Comparison of ENCODE assay signal across 11 cellular contexts in genomic region chr20:62622178-62622876, GRCh38. TPM values are rescaled to one million over a fixed set of nuclear protein-coding genes. Genes with fewer than 3 reads are reported as not detected.
DNase-seq lines count a peak whose midpoint lies in the region; ATAC-seq and TF ChIP-seq lines count a peak whose summit lies in the region.
"Had no signal": no experiment of that assay in that cellular context is flagged by ENCODE, and none has a peak within 500 bp of the region (broad histone marks: within the 10 kb centered on the region; RNA-seq: fewer than 3 reads in every experiment).

No MANE protein-coding gene starts in this region.

- no peaks in the 10 kb centered on the region for H3K36me3 Mint-ChIP-seq in T-helper 1 cell treated with Interleukin-12 subunit alpha and Interleukin-12 subunit beta and Interleukin-4 antibody, amounts not matched to agents 30 μg/mL and 1 μg/mL, for 36 hours (ENCODE audit: low read depth)

- DNase-seq in T-helper 1 cell (no peak), adrenal gland (no peak), lower lobe of right lung (no peak), substantia nigra (lab: John Stamatoyannopoulos, UW) (no peak), GM19238 (ENCODE audit: insufficient read length, low spot score) (no peak)
- DNase-seq in stimulated activated CD4-positive, alpha-beta T cell treated with anti-CD3 and anti-CD28 coated beads, Interleukin-2, amount 100 ng/mL, for 48 hours = no peak
- DNase-seq: activated CD4-positive, alpha-beta T cell treated with anti-CD3 and anti-CD28 coated beads for 48 hours; HCEC 1CT; NCI-H1092 treated with DMSO at 0.1 percent for 48 hours had no signal

- H3K4me1 Mint-ChIP-seq in T-helper 1 cell treated with Interleukin-12 subunit alpha and Interleukin-12 subunit beta and Interleukin-4 antibody, amounts not matched to agents 30 μg/mL and 1 μg/mL, for 36 hours (ENCODE audit: low read depth) = peaks cover 35% of the 10 kb centered on the region

- H3K4me1 ChIP-seq in adrenal gland (replicated peaks in 1 of 2) (peaks cover 20 to 40% of the 10 kb centered on the region in 2 donors), lower lobe of right lung (peaks cover 66% of the 10 kb centered on the region)

- intact Hi-C loops in adrenal gland (cut with DNase I) = no loop called here
- intact Hi-C loops in lower lobe of right lung (cut with DNase I) = no loop called here

- H3K9me3 Mint-ChIP-seq in T-helper 1 cell treated with Interleukin-12 subunit alpha and Interleukin-12 subunit beta and Interleukin-4 antibody, amounts not matched to agents 30 μg/mL and 1 μg/mL, for 36 hours = no peaks in the 10 kb centered on the region

- H3K27me3 ChIP-seq in adrenal gland (no peaks in the 10 kb centered on the region), lower lobe of right lung (ENCODE audit: low read depth) (no peaks in the 10 kb centered on the region)

- peak overlapping the region; percentile 82 for H3K27ac Mint-ChIP-seq in T-helper 1 cell treated with Interleukin-12 subunit alpha and Interleukin-12 subunit beta and Interleukin-4 antibody, amounts not matched to agents 30 μg/mL and 1 μg/mL, for 36 hours

- TF ChIP-seq CTCF in adrenal gland (IDR thresholded peaks at IDR 0.05) (no peak), lower lobe of right lung (IDR thresholded peaks at IDR 0.05) (no peak)

- no peaks in the 10 kb centered on the region for H3K27me3 Mint-ChIP-seq in T-helper 1 cell treated with Interleukin-12 subunit alpha and Interleukin-12 subunit beta and Interleukin-4 antibody, amounts not matched to agents 30 μg/mL and 1 μg/mL, for 36 hours (ENCODE audit: low read depth)

- no peaks in the 10 kb centered on the region for H3K9me3 ChIP-seq in adrenal gland (replicated peaks in 1 of 3)
- no peaks in the 10 kb centered on the region for H3K9me3 ChIP-seq in lower lobe of right lung

- ATAC-seq in lower lobe of right lung (no peak), GM19035 (IDR thresholded peaks at IDR 0.05; ENCODE audit: unreplicated experiment) (no peak)

- H3K4me3 ChIP-seq in adrenal gland (no peak overlapping the region), lower lobe of right lung (no peak overlapping the region)

- H3K36me3 ChIP-seq in adrenal gland (replicated peaks in 1 of 2) = no peaks in the 10 kb centered on the region
- no peaks in the 10 kb centered on the region for H3K36me3 ChIP-seq in lower lobe of right lung

- peak overlapping the region; percentile 28 for H3K4me3 Mint-ChIP-seq in T-helper 1 cell treated with Interleukin-12 subunit alpha and Interleukin-12 subunit beta and Interleukin-4 antibody, amounts not matched to agents 30 μg/mL and 1 μg/mL, for 36 hours

- H3K27ac ChIP-seq in adrenal gland (peak overlapping the region; percentile 93 to 98 (median 96)), lower lobe of right lung (peak overlapping the region; percentile 96), substantia nigra (ENCODE audit: low read depth, low read length, poor library complexity, severe bottlenecking) (peak overlapping the region; percentile 49)

- 83 to 90% (median 88%) methylated on average over 15 to 25 of the region's 25 CpGs for WGBS in adrenal gland, 4 donors

- TF ChIP-seq POLR2A in adrenal gland (IDR thresholded peaks at IDR 0.05) = no peak

RNA-seq across cellular contexts. Expression of gene SLCO4A1, which starts 20.0 kb away (rescaled TPM):
- 1 to 10 TPM; 2.4 to 8.6 (median 4.9) TPM for total RNA-seq in adrenal gland
- 10 to 100 TPM in 2 of 3 donors, 1 to 10 TPM in 1; 2.9 to 27.0 (median 20.7) TPM for polyA plus RNA-seq in adrenal gland
- 72.4 TPM for total RNA-seq in lower lobe of right lung
